ENCODE assay signal across 1 cellular context in the genomic region with DNA sequence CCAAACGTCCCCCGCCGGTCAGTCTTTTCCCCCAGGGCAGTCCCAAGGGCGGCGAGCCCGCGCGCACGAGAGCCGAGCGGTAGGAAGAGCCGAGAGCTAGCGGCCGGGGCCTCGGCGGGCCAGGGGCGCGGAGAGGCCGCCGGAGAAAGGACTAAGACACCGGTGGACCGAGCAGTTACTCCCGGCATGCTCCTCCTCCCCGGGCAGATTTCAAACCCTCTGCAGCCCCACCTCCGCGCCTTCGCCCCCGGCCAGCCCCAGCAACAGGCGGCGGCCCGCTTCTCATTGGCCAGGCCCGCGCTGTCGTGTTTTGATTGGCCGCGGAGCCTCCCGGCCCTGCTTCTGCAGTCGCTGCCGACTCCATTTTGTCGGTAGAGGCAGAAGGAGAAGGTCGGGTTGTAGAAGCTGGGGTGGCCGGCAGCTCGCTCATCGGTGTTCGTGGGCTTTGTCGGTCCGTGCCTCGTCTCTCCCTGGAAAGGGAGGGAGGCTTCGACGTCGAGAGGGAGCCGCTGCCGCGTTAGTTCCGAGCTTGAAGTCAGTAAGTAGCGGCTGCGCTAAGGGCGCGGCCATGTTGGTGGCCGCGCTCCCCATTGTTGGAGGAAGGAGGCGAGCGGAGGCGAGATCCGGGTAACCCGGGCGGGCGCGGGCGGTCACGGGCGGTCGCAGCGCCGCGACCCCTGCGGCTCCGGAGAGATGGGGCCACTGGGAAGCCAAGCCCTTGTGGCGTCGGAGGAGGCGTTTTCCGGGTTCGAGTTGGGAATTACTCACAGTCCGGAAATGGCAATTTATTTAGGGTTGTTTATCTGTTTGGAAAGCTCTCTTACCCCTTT.
A peak's percentile ranks its signal among the peaks of the same experiment; 100 is the strongest.
TF ChIP-seq lines count a peak whose summit lies in the region.

A gene with protein sequence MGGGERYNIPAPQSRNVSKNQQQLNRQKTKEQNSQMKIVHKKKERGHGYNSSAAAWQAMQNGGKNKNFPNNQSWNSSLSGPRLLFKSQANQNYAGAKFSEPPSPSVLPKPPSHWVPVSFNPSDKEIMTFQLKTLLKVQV (plus strand): TSS at position 368 of the 830 bp plus-strand sequence. CDS start 1,630 bp downstream, outside the sequence.

TF ChIP-seq in HEK293, 187 proteins besides CTCF, POLR2A, EP300 and RAD21 (continued from another document and continues in another):
- TF ChIP-seq, protein P1, sequence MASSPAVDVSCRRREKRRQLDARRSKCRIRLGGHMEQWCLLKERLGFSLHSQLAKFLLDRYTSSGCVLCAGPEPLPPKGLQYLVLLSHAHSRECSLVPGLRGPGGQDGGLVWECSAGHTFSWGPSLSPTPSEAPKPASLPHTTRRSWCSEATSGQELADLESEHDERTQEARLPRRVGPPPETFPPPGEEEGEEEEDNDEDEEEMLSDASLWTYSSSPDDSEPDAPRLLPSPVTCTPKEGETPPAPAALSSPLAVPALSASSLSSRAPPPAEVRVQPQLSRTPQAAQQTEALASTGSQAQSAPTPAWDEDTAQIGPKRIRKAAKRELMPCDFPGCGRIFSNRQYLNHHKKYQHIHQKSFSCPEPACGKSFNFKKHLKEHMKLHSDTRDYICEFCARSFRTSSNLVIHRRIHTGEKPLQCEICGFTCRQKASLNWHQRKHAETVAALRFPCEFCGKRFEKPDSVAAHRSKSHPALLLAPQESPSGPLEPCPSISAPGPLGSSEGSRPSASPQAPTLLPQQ (tag by site-specific recombination; IDR thresholded peaks at IDR 0.05), result peak; percentile 77
- TF ChIP-seq MEIS1 (CRISPR knock-in tag; IDR thresholded peaks at IDR 0.05; ENCODE audit: borderline replicate concordance) (no peak), ZXDB (tag by site-specific recombination; IDR thresholded peaks at IDR 0.05) (peak; percentile 83), ZNF394 (tag by site-specific recombination; IDR thresholded peaks at IDR 0.05; ENCODE audit: borderline replicate concordance) (peak; percentile 39), GLIS2 (tag by site-specific recombination; IDR thresholded peaks at IDR 0.05) (peak; percentile 65; the same call in 1 of the 2 replicates), ZBTB17 (tag by site-specific recombination; IDR thresholded peaks at IDR 0.05) (peak; percentile 93), ZNF660 (tag by site-specific recombination; IDR thresholded peaks at IDR 0.05) (peak; percentile 43), SP3 (tag by site-specific recombination; IDR thresholded peaks at IDR 0.05) (peak; percentile 77), OVOL3 (tag by site-specific recombination; IDR thresholded peaks at IDR 0.05) (peak; percentile 62; the same call in 1 of the 2 replicates), FEZF1 (tag by site-specific recombination; IDR thresholded peaks at IDR 0.05) (0 out of 2 replicates have a peak, but pooled peaks have one; percentile 3), SCRT1 (tag by site-specific recombination; IDR thresholded peaks at IDR 0.05; ENCODE audit: borderline replicate concordance) (peak; percentile 98), ZBTB20 (tag by site-specific recombination; IDR thresholded peaks at IDR 0.05) (peak; percentile 76), ZNF2 (tag by site-specific recombination; IDR thresholded peaks at IDR 0.05) (peak; percentile 74), ZFP37 (tag by site-specific recombination; IDR thresholded peaks at IDR 0.05) (peak; percentile 93), GFI1B (tag by site-specific recombination; IDR thresholded peaks at IDR 0.05) (no peak), ZNF626 (tag by site-specific recombination; IDR thresholded peaks at IDR 0.05) (no peak), HOXA7 (CRISPR knock-in tag; IDR thresholded peaks at IDR 0.05; ENCODE audit: borderline replicate concordance) (no peak), BCL11B (tag by site-specific recombination; IDR thresholded peaks at IDR 0.05; ENCODE audit: low read depth) (peak; percentile 65), ZNF146 (tag by site-specific recombination; IDR thresholded peaks at IDR 0.05) (peak; percentile 18; the same call in 1 of the 2 replicates), ZNF768 (tag by site-specific recombination; IDR thresholded peaks at IDR 0.05) (no peak), ZIC2 (tag by site-specific recombination; IDR thresholded peaks at IDR 0.05) (peak; percentile 79), ZNF23 (tag by site-specific recombination; IDR thresholded peaks at IDR 0.05; ENCODE audit: borderline replicate concordance) (no peak), EGR2 (tag by site-specific recombination; IDR thresholded peaks at IDR 0.05; ENCODE audit: low read depth) (peak; percentile 81), SP2 (tag by site-specific recombination; IDR thresholded peaks at IDR 0.05) (peak; percentile 86), ZSCAN23 (tag by site-specific recombination; IDR thresholded peaks at IDR 0.05) (no peak), KLF8 (tag by site-specific recombination; IDR thresholded peaks at IDR 0.05) (0 out of 2 replicates have a peak, but pooled peaks have one; percentile 18), YY1 (tag by site-specific recombination; IDR thresholded peaks at IDR 0.05) (peak; percentile 99)
- TF ChIP-seq, protein P2, sequence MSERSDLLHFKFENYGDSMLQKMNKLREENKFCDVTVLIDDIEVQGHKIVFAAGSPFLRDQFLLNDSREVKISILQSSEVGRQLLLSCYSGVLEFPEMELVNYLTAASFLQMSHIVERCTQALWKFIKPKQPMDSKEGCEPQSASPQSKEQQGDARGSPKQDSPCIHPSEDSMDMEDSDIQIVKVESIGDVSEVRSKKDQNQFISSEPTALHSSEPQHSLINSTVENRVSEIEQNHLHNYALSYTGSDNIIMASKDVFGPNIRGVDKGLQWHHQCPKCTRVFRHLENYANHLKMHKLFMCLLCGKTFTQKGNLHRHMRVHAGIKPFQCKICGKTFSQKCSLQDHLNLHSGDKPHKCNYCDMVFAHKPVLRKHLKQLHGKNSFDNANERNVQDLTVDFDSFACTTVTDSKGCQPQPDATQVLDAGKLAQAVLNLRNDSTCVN (tag by site-specific recombination; optimal IDR thresholded peaks at IDR 0.05), result peak; percentile 98
- TF ChIP-seq, protein P3, sequence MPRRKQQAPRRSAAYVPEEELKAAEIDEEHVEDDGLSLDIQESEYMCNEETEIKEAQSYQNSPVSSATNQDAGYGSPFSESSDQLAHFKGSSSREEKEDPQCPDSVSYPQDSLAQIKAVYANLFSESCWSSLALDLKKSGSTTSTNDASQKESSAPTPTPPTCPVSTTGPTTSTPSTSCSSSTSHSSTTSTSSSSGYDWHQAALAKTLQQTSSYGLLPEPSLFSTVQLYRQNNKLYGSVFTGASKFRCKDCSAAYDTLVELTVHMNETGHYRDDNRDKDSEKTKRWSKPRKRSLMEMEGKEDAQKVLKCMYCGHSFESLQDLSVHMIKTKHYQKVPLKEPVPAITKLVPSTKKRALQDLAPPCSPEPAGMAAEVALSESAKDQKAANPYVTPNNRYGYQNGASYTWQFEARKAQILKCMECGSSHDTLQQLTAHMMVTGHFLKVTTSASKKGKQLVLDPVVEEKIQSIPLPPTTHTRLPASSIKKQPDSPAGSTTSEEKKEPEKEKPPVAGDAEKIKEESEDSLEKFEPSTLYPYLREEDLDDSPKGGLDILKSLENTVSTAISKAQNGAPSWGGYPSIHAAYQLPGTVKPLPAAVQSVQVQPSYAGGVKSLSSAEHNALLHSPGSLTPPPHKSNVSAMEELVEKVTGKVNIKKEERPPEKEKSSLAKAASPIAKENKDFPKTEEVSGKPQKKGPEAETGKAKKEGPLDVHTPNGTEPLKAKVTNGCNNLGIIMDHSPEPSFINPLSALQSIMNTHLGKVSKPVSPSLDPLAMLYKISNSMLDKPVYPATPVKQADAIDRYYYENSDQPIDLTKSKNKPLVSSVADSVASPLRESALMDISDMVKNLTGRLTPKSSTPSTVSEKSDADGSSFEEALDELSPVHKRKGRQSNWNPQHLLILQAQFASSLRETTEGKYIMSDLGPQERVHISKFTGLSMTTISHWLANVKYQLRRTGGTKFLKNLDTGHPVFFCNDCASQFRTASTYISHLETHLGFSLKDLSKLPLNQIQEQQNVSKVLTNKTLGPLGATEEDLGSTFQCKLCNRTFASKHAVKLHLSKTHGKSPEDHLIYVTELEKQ (tag by site-specific recombination; IDR thresholded peaks at IDR 0.05; ENCODE audit: borderline replicate concordance), result no peak; the same call in 1 of the 2 replicates
- TF ChIP-seq, protein P4, sequence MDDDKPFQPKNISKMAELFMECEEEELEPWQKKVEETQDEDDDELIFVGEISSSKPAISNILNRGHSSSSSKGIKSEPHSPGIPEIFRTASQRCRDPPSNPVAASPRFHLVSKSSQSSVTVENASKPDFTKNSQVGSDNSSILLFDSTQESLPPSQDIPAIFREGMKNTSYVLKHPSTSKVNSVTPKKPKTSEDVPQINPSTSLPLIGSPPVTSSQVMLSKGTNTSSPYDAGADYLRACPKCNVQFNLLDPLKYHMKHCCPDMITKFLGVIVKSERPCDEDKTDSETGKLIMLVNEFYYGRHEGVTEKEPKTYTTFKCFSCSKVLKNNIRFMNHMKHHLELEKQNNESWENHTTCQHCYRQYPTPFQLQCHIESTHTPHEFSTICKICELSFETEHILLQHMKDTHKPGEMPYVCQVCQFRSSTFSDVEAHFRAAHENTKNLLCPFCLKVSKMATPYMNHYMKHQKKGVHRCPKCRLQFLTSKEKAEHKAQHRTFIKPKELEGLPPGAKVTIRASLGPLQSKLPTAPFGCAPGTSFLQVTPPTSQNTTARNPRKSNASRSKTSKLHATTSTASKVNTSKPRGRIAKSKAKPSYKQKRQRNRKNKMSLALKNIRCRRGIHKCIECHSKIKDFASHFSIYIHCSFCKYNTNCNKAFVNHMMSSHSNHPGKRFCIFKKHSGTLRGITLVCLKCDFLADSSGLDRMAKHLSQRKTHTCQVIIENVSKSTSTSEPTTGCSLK (tag by site-specific recombination; IDR thresholded peaks at IDR 0.05), result no peak
- TF ChIP-seq, protein P5, sequence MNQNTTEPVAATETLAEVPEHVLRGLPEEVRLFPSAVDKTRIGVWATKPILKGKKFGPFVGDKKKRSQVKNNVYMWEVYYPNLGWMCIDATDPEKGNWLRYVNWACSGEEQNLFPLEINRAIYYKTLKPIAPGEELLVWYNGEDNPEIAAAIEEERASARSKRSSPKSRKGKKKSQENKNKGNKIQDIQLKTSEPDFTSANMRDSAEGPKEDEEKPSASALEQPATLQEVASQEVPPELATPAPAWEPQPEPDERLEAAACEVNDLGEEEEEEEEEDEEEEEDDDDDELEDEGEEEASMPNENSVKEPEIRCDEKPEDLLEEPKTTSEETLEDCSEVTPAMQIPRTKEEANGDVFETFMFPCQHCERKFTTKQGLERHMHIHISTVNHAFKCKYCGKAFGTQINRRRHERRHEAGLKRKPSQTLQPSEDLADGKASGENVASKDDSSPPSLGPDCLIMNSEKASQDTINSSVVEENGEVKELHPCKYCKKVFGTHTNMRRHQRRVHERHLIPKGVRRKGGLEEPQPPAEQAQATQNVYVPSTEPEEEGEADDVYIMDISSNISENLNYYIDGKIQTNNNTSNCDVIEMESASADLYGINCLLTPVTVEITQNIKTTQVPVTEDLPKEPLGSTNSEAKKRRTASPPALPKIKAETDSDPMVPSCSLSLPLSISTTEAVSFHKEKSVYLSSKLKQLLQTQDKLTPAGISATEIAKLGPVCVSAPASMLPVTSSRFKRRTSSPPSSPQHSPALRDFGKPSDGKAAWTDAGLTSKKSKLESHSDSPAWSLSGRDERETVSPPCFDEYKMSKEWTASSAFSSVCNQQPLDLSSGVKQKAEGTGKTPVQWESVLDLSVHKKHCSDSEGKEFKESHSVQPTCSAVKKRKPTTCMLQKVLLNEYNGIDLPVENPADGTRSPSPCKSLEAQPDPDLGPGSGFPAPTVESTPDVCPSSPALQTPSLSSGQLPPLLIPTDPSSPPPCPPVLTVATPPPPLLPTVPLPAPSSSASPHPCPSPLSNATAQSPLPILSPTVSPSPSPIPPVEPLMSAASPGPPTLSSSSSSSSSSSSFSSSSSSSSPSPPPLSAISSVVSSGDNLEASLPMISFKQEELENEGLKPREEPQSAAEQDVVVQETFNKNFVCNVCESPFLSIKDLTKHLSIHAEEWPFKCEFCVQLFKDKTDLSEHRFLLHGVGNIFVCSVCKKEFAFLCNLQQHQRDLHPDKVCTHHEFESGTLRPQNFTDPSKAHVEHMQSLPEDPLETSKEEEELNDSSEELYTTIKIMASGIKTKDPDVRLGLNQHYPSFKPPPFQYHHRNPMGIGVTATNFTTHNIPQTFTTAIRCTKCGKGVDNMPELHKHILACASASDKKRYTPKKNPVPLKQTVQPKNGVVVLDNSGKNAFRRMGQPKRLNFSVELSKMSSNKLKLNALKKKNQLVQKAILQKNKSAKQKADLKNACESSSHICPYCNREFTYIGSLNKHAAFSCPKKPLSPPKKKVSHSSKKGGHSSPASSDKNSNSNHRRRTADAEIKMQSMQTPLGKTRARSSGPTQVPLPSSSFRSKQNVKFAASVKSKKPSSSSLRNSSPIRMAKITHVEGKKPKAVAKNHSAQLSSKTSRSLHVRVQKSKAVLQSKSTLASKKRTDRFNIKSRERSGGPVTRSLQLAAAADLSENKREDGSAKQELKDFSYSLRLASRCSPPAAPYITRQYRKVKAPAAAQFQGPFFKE (tag by site-specific recombination; IDR thresholded peaks at IDR 0.05; ENCODE audit: borderline replicate concordance), result no peak
- TF ChIP-seq, protein P6, sequence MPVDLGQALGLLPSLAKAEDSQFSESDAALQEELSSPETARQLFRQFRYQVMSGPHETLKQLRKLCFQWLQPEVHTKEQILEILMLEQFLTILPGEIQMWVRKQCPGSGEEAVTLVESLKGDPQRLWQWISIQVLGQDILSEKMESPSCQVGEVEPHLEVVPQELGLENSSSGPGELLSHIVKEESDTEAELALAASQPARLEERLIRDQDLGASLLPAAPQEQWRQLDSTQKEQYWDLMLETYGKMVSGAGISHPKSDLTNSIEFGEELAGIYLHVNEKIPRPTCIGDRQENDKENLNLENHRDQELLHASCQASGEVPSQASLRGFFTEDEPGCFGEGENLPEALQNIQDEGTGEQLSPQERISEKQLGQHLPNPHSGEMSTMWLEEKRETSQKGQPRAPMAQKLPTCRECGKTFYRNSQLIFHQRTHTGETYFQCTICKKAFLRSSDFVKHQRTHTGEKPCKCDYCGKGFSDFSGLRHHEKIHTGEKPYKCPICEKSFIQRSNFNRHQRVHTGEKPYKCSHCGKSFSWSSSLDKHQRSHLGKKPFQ (tag by site-specific recombination; IDR thresholded peaks at IDR 0.05), result 0 out of 2 replicates have a peak, but pooled peaks have one; percentile 7
- TF ChIP-seq, protein P7, sequence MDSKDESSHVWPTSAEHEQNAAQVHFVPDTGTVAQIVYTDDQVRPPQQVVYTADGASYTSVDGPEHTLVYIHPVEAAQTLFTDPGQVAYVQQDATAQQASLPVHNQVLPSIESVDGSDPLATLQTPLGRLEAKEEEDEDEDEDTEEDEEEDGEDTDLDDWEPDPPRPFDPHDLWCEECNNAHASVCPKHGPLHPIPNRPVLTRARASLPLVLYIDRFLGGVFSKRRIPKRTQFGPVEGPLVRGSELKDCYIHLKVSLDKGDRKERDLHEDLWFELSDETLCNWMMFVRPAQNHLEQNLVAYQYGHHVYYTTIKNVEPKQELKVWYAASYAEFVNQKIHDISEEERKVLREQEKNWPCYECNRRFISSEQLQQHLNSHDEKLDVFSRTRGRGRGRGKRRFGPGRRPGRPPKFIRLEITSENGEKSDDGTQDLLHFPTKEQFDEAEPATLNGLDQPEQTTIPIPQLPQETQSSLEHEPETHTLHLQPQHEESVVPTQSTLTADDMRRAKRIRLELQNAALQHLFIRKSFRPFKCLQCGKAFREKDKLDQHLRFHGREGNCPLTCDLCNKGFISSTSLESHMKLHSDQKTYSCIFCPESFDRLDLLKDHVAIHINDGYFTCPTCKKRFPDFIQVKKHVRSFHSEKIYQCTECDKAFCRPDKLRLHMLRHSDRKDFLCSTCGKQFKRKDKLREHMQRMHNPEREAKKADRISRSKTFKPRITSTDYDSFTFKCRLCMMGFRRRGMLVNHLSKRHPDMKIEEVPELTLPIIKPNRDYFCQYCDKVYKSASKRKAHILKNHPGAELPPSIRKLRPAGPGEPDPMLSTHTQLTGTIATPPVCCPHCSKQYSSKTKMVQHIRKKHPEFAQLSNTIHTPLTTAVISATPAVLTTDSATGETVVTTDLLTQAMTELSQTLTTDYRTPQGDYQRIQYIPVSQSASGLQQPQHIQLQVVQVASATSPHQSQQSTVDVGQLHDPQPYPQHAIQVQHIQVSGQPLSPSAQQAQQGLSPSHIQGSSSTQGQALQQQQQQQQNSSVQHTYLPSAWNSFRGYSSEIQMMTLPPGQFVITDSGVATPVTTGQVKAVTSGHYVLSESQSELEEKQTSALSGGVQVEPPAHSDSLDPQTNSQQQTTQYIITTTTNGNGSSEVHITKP (tag by site-specific recombination; IDR thresholded peaks at IDR 0.05), result peak; percentile 56
